18 cellular contexts compared by ENCODE assay signal in genomic region chr2:71803398-71803797, GRCh38.
"Had no signal": no experiment of that assay in that cellular context is flagged by ENCODE, and none has a peak within 500 bp of the region (broad histone marks: within the 10 kb centered on the region; RNA-seq: fewer than 3 reads in every experiment).

No MANE protein-coding gene starts in this region.

- DNase-seq: dermis blood vessel endothelial cell; dorsolateral prefrontal cortex; effector CD8-positive, alpha-beta T cell; effector memory CD8-positive, alpha-beta T cell; foreskin keratinocyte; hypothalamus; immature natural killer cell; left cardiac atrium; left lung; left ventricle myocardium superior; lower lobe of right lung; mesenchymal stem cell; mucosa of descending colon had no signal

- H3K27me3 ChIP-seq: esophagus muscularis mucosa, gastroesophageal sphincter, heart left ventricle, left lung had no signal

- H3K4me3 ChIP-seq: coronary artery, dorsolateral prefrontal cortex, esophagus muscularis mucosa, gastroesophageal sphincter, heart left ventricle, hepatocyte, left lung, lower lobe of right lung, mucosa of descending colon had no signal

- H3K4me2 ChIP-seq: hepatocyte had no signal

- H3K79me2 ChIP-seq: hepatocyte had no signal

- H2AFZ ChIP-seq: hepatocyte had no signal

- H3K27ac ChIP-seq: coronary artery, dorsolateral prefrontal cortex, esophagus muscularis mucosa, foreskin keratinocyte, gastroesophageal sphincter, heart left ventricle, hepatocyte, left lung, lower lobe of right lung had no signal

- ATAC-seq: effector memory CD8-positive, alpha-beta T cell; foreskin keratinocyte; gastroesophageal sphincter; heart left ventricle; left cardiac atrium; left lung; left ventricle myocardium superior; lower lobe of right lung; mucosa of descending colon had no signal

- H3K36me3 ChIP-seq: esophagus muscularis mucosa, gastroesophageal sphincter, heart left ventricle, left lung, lower lobe of right lung had no signal

- H3K9me3 ChIP-seq: esophagus muscularis mucosa, gastroesophageal sphincter, heart left ventricle, left lung, lower lobe of right lung, mucosa of descending colon had no signal

- H3K4me1 ChIP-seq: foreskin keratinocyte, left lung, lower lobe of right lung had no signal
